Comparison of ENCODE assay signal across 8 cellular contexts in the genomic region with DNA sequence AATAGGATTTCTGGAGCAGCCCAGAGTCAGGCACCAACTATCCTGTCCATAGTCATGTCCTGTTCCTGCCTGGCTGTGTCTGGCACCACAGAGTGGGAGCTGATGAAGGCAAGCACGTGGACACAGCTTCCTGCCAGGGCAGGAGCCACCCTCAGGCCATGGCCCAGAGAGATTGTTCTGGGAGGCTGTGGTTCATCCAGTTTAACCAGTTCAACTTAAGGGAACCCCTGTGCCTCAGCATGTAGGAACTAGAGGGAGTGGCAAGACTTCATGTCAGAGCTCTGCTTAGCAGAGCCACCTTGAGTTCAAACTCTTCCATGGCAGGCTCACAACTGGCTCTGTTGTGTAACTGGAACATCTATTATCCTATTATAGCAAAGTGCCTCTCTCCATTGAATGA.
DNase-seq lines count a peak whose midpoint lies in the region; ATAC-seq and TF ChIP-seq lines count a peak whose summit lies in the region.
"Had no signal": no experiment of that assay in that cellular context is flagged by ENCODE, and none has a peak within 500 bp of the region (broad histone marks: within the 10 kb centered on the region; RNA-seq: fewer than 3 reads in every experiment).

No MANE protein-coding gene starts in this region.

- H3K36me3 ChIP-seq in smooth muscle cell (ENCODE audit: low read depth): no peaks in the 10 kb centered on the region

- peak; percentile 15 for TF ChIP-seq CTCF in smooth muscle cell (IDR thresholded peaks at IDR 0.05; ENCODE audit: borderline replicate concordance, insufficient read depth, poor library complexity, severe bottlenecking)

- no peaks in the 10 kb centered on the region for H3K4me1 Mint-ChIP-seq in stimulated activated naive B cell treated with anti-CD40 and anti-IgM and Interleukin-4, amounts not matched to agents 10 μg/mL and 1 μg/mL and 100 μg/mL, for 72 hours

- 22% methylated on average over 1 of the region's 1 CpG for WGBS in smooth muscle cell (ENCODE audit: low lambda C conversion rate)

- peaks cover 0 to 1% of the 10 kb centered on the region in 2 donors for H3K9me3 Mint-ChIP-seq in stimulated activated naive B cell treated with anti-CD40 and anti-IgM and Interleukin-4, amounts not matched to agents 10 μg/mL and 1 μg/mL and 100 μg/mL, for 72 hours

- H3K27ac ChIP-seq in smooth muscle cell (ENCODE audit: low read depth): no peak overlapping the region

- H3K4me3 Mint-ChIP-seq in stimulated activated naive B cell treated with anti-CD40 and anti-IgM and Interleukin-4, amounts not matched to agents 10 μg/mL and 1 μg/mL and 100 μg/mL, for 72 hours: no peak overlapping the region

- H3K79me2 ChIP-seq in smooth muscle cell (ENCODE audit: low read depth): no peaks in the 10 kb centered on the region

- no peaks in the 10 kb centered on the region for H3K36me3 Mint-ChIP-seq in stimulated activated naive B cell treated with anti-CD40 and anti-IgM and Interleukin-4, amounts not matched to agents 10 μg/mL and 1 μg/mL and 100 μg/mL, for 72 hours

- H3K4me1 ChIP-seq in smooth muscle cell (ENCODE audit: low read depth): no peaks in the 10 kb centered on the region

- H4K20me1 ChIP-seq in smooth muscle cell (ENCODE audit: low read depth): no peaks in the 10 kb centered on the region

- no peak overlapping the region for H3K27ac Mint-ChIP-seq in stimulated activated naive B cell treated with anti-CD40 and anti-IgM and Interleukin-4, amounts not matched to agents 10 μg/mL and 1 μg/mL and 100 μg/mL, for 72 hours

- H3K27me3 ChIP-seq in smooth muscle cell (ENCODE audit: low read depth): no peaks in the 10 kb centered on the region

- H3K4me3 ChIP-seq in smooth muscle cell: no peak overlapping the region

- no peak overlapping the region for H2AFZ ChIP-seq in smooth muscle cell (ENCODE audit: low read depth)

- H3F3A ChIP-seq in smooth muscle cell (ENCODE audit: low read depth): no peaks in the 10 kb centered on the region

- no peak overlapping the region for H3K9ac ChIP-seq in smooth muscle cell (ENCODE audit: low read depth)

- no peaks in the 10 kb centered on the region for H3K9me3 ChIP-seq in smooth muscle cell (replicated peaks; ENCODE audit: low read depth)

- H3K27me3 Mint-ChIP-seq in stimulated activated naive B cell treated with anti-CD40 and anti-IgM and Interleukin-4, amounts not matched to agents 10 μg/mL and 1 μg/mL and 100 μg/mL, for 72 hours: peaks cover 4 to 6% of the 10 kb centered on the region in 2 donors

- DNase-seq in HS-27A (ENCODE audit: low read depth) (peak; percentile 49), amniotic epithelial cell (ENCODE audit: low read depth) (peak; percentile 21), hypothalamus (lab: John Stamatoyannopoulos, UW) (peak in 36 of 51 donors; percentile 3 to 77 (median 45)), smooth muscle cell (lab: John Stamatoyannopoulos, UW; ENCODE audit: unreplicated experiment) (no peak), epidermal melanocyte (ENCODE audit: insufficient read length, low spot score) (no peak)
- no peak for DNase-seq in stimulated activated naive B cell treated with anti-CD40 and anti-IgM and Interleukin-4, amounts not matched to agents 10 μg/mL and 1 μg/mL and 100 μg/mL, for 72 hours
- DNase-seq in stimulated activated CD4-positive, alpha-beta T cell treated with anti-CD3 and anti-CD28 coated beads, Interleukin-4, amount 100 ng/mL, for 1 hour: no peak
- DNase-seq: NK-92 treated with Interleukin-12 subunit alpha and Interleukin-12 subunit beta, amount 100 ng/mL, for 24 hours had no signal

- no peak overlapping the region for H3K4me2 ChIP-seq in smooth muscle cell

- ATAC-seq in stimulated activated naive B cell treated with anti-CD40 and anti-IgM and Interleukin-4, amounts not matched to agents 10 μg/mL and 1 μg/mL and 100 μg/mL, for 72 hours (replicated peaks): no peak

Comparison
In these comparisons a context has a peak if more than half of its experiments do, and no peak if none do; other contexts are left out.
1. DNase-seq: peak in HS-27A (single experiment), amniotic epithelial cell (single experiment) and hypothalamus (36 of 51); none in smooth muscle cell (single experiment), stimulated activated naive B cell treated with anti-CD40 and anti-IgM and Interleukin-4, amounts not matched to agents 10 μg/mL and 1 μg/mL and 100 μg/mL, for 72 hours (single experiment), stimulated activated CD4-positive, alpha-beta T cell treated with anti-CD3 and anti-CD28 coated beads, Interleukin-4, amount 100 ng/mL, for 1 hour (single experiment) and epidermal melanocyte (single experiment).